1 cellular context compared by ENCODE assay signal in genomic region chr9:93575706-93576295, GRCh38.
TF ChIP-seq lines count a peak whose summit lies in the region.

No MANE protein-coding gene starts in this region.

TF ChIP-seq in endothelial cell of umbilical vein, 7 proteins besides CTCF, POLR2A, EP300 and RAD21:
- TF ChIP-seq POLR2AphosphoS5 (IDR thresholded peaks at IDR 0.05; ENCODE audit: insufficient read depth, low read depth, low read length) (peak; percentile 46), FOS (IDR thresholded peaks at IDR 0.05; ENCODE audit: borderline replicate concordance, insufficient read depth, low read length) (no peak)
